8 cellular contexts compared by ENCODE assay signal in the genomic region with DNA sequence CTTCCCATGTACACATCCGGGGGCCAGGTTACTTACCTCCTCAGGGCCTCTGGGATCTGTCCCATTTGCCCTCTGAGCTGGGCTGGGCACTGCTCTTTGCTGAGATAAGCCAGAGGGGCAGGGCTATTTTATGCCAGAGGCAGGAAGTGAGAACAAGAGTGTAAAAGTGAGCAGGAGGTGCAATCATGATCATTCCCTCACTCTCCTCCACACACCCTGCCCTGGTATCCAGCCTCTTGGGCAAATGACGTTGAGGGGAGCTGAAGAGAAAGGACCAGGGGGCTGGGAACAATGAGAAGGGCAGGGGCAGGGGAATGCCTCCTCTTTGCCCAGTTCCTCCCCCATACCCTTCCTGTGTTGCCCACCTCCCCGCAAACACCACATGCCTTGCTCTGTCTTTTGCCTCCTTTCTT. TPM values are rescaled to one million over a fixed set of nuclear protein-coding genes. Genes with fewer than 3 reads are reported as not detected.
DNase-seq lines count a peak whose midpoint lies in the region; ATAC-seq and TF ChIP-seq lines count a peak whose summit lies in the region.

No MANE protein-coding gene starts in this region.

- H3K9me3 ChIP-seq in OCI-LY3 (ENCODE audit: insufficient read depth, low read length) (no peaks in the 10 kb centered on the region), BE2C (no peaks in the 10 kb centered on the region)

- H3K36me3 ChIP-seq in OCI-LY3 (replicated peaks; ENCODE audit: low read depth, low read length) (no peaks in the 10 kb centered on the region), BE2C (no peaks in the 10 kb centered on the region)

- H3K9me3 Mint-ChIP-seq in effector memory CD8-positive, alpha-beta T cell = no peaks in the 10 kb centered on the region
- H3K9me3 Mint-ChIP-seq in nephron progenitor cell = no peaks in the 10 kb centered on the region

- no peaks in the 10 kb centered on the region for H3K79me2 ChIP-seq in OCI-LY3 (ENCODE audit: low read length)

- peak overlapping the region; percentile 66 for H3K27ac ChIP-seq in OCI-LY3 (ENCODE audit: low read length)

- peak overlapping the region; percentile 27; the same call in 1 of the 2 replicates for H3K4me3 ChIP-seq in GM08714 (ENCODE audit: low read length)
- H3K4me3 ChIP-seq in OCI-LY3 (ENCODE audit: low read length) = peak overlapping the region; percentile 71
- no peak overlapping the region for H3K4me3 ChIP-seq in BE2C (ENCODE audit: low read depth, low read length)

- H3K9ac ChIP-seq in OCI-LY3 (ENCODE audit: low read length) = peak overlapping the region; percentile 62

- peaks cover 29% of the 10 kb centered on the region for H3K36me3 Mint-ChIP-seq in effector memory CD8-positive, alpha-beta T cell (ENCODE audit: insufficient read depth)
- H3K36me3 Mint-ChIP-seq in nephron progenitor cell (ENCODE audit: low read depth) = no peaks in the 10 kb centered on the region

- peaks cover 51% of the 10 kb centered on the region for H3K4me1 ChIP-seq in OCI-LY3 (ENCODE audit: low read length)
- H3K4me1 ChIP-seq in BE2C = peaks cover 29% of the 10 kb centered on the region

- TF ChIP-seq CTCF in OCI-LY3 (IDR thresholded peaks at IDR 0.05; ENCODE audit: low read depth, low read length) (no peak), nephron progenitor cell (IDR thresholded peaks at IDR 0.05) (no peak), BE2C (IDR thresholded peaks at IDR 0.05; ENCODE audit: low read depth, low read length) (no peak)

- H3K4me2 ChIP-seq in OCI-LY3 (ENCODE audit: low read length) = peak overlapping the region; percentile 80

- no peaks in the 10 kb centered on the region for H3K27me3 Mint-ChIP-seq in effector memory CD8-positive, alpha-beta T cell
- H3K27me3 Mint-ChIP-seq in nephron progenitor cell (ENCODE audit: low read depth, poor library complexity) = peaks cover 5% of the 10 kb centered on the region

- H3K27ac Mint-ChIP-seq in effector memory CD8-positive, alpha-beta T cell = peak overlapping the region; percentile 96 to 97
- peak overlapping the region; percentile 94 for H3K27ac Mint-ChIP-seq in nephron progenitor cell

- no peak for DNase-seq in effector memory CD8-positive, alpha-beta T cell
- no peak for DNase-seq in nephron progenitor cell
- DNase-seq in NCI-H2227 treated with DMSO at 0.1 percent for 48 hours (lab: John Stamatoyannopoulos, UW) = no peak
- DNase-seq in BE2C = no peak
- no peak for DNase-seq in kidney glomerular epithelial cell (lab: John Stamatoyannopoulos, UW)
- DNase-seq in inferior parietal cortex (ENCODE audit: extremely low spot score) = no peak

- peak overlapping the region; percentile 84 to 88 for H3K4me3 Mint-ChIP-seq in effector memory CD8-positive, alpha-beta T cell
- H3K4me3 Mint-ChIP-seq in nephron progenitor cell = no peak overlapping the region

- peaks cover 61 to 69% of the 10 kb centered on the region in 2 donors for H3K4me1 Mint-ChIP-seq in effector memory CD8-positive, alpha-beta T cell (ENCODE audit: low read depth in 2 of 2)
- peaks cover 56% of the 10 kb centered on the region for H3K4me1 Mint-ChIP-seq in nephron progenitor cell

- no peaks in the 10 kb centered on the region for H3K27me3 ChIP-seq in OCI-LY3 (ENCODE audit: low read depth, low read length)
- no peaks in the 10 kb centered on the region for H3K27me3 ChIP-seq in BE2C

- no peaks in the 10 kb centered on the region for H4K20me1 ChIP-seq in OCI-LY3 (ENCODE audit: insufficient read depth, low read length)

- ATAC-seq in effector memory CD8-positive, alpha-beta T cell (replicated peaks) = peak; percentile 26

- H2AFZ ChIP-seq in OCI-LY3 (ENCODE audit: low read depth, low read length) = peak overlapping the region; percentile 82

RNA-seq across cellular contexts. Expression of a gene that starts 4.2 kb away (rescaled TPM):
- polyA plus RNA-seq in BE2C (2012; ENCODE audit: insufficient read depth, insufficient read length, low read depth) = 1.9 TPM

RNA-seq across cellular contexts. Expression of a gene that starts 15.7 kb away (rescaled TPM):
- polyA plus RNA-seq in BE2C (2012; ENCODE audit: insufficient read depth, insufficient read length, low read depth) = 2.3 TPM

RNA-seq across cellular contexts. Expression of a gene that starts 24.4 kb away (rescaled TPM):
- polyA plus RNA-seq in BE2C (2012; ENCODE audit: insufficient read depth, insufficient read length, low read depth) = 347 TPM

RNA-seq across cellular contexts. Expression of a gene that starts 31.4 kb away (rescaled TPM):
- polyA plus RNA-seq in BE2C (2012; ENCODE audit: insufficient read depth, insufficient read length, low read depth) = 50.8 TPM

RNA-seq across cellular contexts. Expression of a gene that starts 57.6 kb away (rescaled TPM):
- polyA plus RNA-seq in BE2C (2012; ENCODE audit: insufficient read depth, insufficient read length, low read depth) = 171 TPM
